19 cellular contexts compared by ENCODE assay signal in the genomic region with DNA sequence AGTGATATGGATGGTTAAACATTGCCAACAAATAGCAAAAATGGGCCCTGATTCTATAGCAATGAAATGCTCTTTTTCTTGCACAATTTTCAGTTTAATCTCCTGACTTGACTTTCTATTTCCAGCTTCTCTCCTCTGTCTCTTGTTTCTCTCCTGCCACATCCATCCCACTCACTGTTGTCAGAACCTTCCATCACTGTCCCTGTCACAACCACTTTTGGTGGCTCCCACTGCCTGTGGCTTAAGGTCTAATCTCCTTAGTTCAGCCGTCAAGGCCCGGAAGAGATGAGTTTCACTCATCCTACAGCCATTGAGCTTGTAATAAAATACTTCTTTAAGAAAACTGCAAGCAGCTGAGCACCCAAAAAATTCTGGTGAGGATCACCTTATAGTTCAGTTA. TPM values are rescaled to one million over a fixed set of nuclear protein-coding genes. Genes with fewer than 3 reads are reported as not detected.
"Had no signal": no experiment of that assay in that cellular context is flagged by ENCODE, and none has a peak within 500 bp of the region (broad histone marks: within the 10 kb centered on the region; RNA-seq: fewer than 3 reads in every experiment).

No MANE protein-coding gene starts in this region.

- DNase-seq: Kasumi-1, MM.1S, NCI-H1092 treated with DMSO at 0.1 percent for 48 hours, NCI-H1436, NCI-H1694, NCI-H187 treated with DMSO at 0.1 percent for 48 hours, NCI-H2029 treated with DMSO at 0.1 percent for 48 hours, NCI-H2171 treated with DMSO at 0.1 percent for 48 hours, NCI-H345, NCI-H446 treated with DMSO at 0.1 percent for 48 hours, NCI-H510A treated with DMSO at 0.1 percent for 48 hours, NCI-H526, Right ventricle myocardium superior, RPMI8226, SIG-M5 had no signal

- H3K9me3 ChIP-seq: SJSA1 had no signal

- H3K27me3 ChIP-seq: SJSA1 had no signal

- H3K4me2 ChIP-seq: KMS-11 had no signal

- H3K27ac ChIP-seq: KMS-11, SJSA1, SK-N-MC had no signal

- H3K9ac ChIP-seq: KMS-11 had no signal

- H3K36me3 ChIP-seq: SJSA1 had no signal

- H3K4me3 ChIP-seq: SJSA1, SK-N-MC had no signal

RNA-seq across cellular contexts. Expression of gene SLC7A14, which starts 19.5 kb away (rescaled TPM):
- total RNA-seq: HT-29, Right ventricle myocardium superior, SJSA1 had no signal
